ENCODE assay signal across 24 cellular contexts in genomic region chr14:80433811-80434210, GRCh38.
"Had no signal": no experiment of that assay in that cellular context is flagged by ENCODE, and none has a peak within 500 bp of the region (broad histone marks: within the 10 kb centered on the region; RNA-seq: fewer than 3 reads in every experiment).

No MANE protein-coding gene starts in this region.

- H3K27ac ChIP-seq: colonic mucosa, coronary artery, dorsolateral prefrontal cortex, esophagus muscularis mucosa, esophagus squamous epithelium, foreskin keratinocyte, gastrocnemius medialis, gastroesophageal sphincter, heart left ventricle, heart right ventricle had no signal

- H3K4me1 Mint-ChIP-seq: endodermal cell had no signal

- H3K9me3 ChIP-seq: colonic mucosa, esophagus muscularis mucosa, esophagus squamous epithelium, gastrocnemius medialis, gastroesophageal sphincter had no signal

- H3K27me3 ChIP-seq: colonic mucosa, dorsolateral prefrontal cortex, esophagus muscularis mucosa, esophagus squamous epithelium, foreskin keratinocyte, gastrocnemius medialis, gastroesophageal sphincter, heart left ventricle, heart right ventricle had no signal

- H3K27me3 Mint-ChIP-seq: dendritic cell treated with granulocyte-macrophage colony-stimulating factor and Interleukin-4, amounts not matched to agents 40 ng/mL and 50 ng/mL, for 4 days; effector memory CD8-positive, alpha-beta T cell had no signal

- H3K4me3 Mint-ChIP-seq: dendritic cell treated with granulocyte-macrophage colony-stimulating factor and Interleukin-4, amounts not matched to agents 40 ng/mL and 50 ng/mL, for 4 days; effector memory CD8-positive, alpha-beta T cell; endodermal cell had no signal

- ATAC-seq: effector memory CD8-positive, alpha-beta T cell; esophagus mucosa; gastrocnemius medialis; gastroesophageal sphincter; heart left ventricle; heart right ventricle had no signal

- H3K36me3 ChIP-seq: colonic mucosa, esophagus muscularis mucosa, esophagus squamous epithelium, gastrocnemius medialis, gastroesophageal sphincter, heart left ventricle, heart right ventricle had no signal

- H3K9me3 Mint-ChIP-seq: endodermal cell had no signal

- DNase-seq: colonic mucosa; cortex of kidney; dermis blood vessel endothelial cell; dorsolateral prefrontal cortex; effector CD4-positive, alpha-beta T cell; effector CD8-positive, alpha-beta T cell; effector memory CD4-positive, alpha-beta T cell; effector memory CD8-positive, alpha-beta T cell; erythroblast; esophagus squamous epithelium; foreskin fibroblast; foreskin keratinocyte; foreskin melanocyte; gastrocnemius medialis; glutamatergic neuron; head of caudate nucleus; heart left ventricle; heart right ventricle had no signal

- H3K4me1 ChIP-seq: colonic mucosa, foreskin keratinocyte, heart left ventricle, heart right ventricle had no signal

- H3K4me3 ChIP-seq: colonic mucosa, coronary artery, dorsolateral prefrontal cortex, esophagus muscularis mucosa, esophagus squamous epithelium, gastrocnemius medialis, gastroesophageal sphincter, heart left ventricle, heart right ventricle had no signal

- H3K27ac Mint-ChIP-seq: dendritic cell treated with granulocyte-macrophage colony-stimulating factor and Interleukin-4, amounts not matched to agents 40 ng/mL and 50 ng/mL, for 4 days; effector memory CD8-positive, alpha-beta T cell had no signal
